8 cellular contexts compared by ENCODE assay signal in genomic region chr14:91244501-91244901, GRCh38. TPM values are rescaled to one million over a fixed set of nuclear protein-coding genes. Genes with fewer than 3 reads are reported as not detected.
A peak's percentile ranks its signal among the peaks of the same experiment; 100 is the strongest.
DNase-seq lines count a peak whose midpoint lies in the region; ATAC-seq and TF ChIP-seq lines count a peak whose summit lies in the region.

Gene GPR68, minus strand, starts transcription at chr14:91244704. Its CDS starts 9,654 bp downstream, at chr14:91235050.

- peaks cover under 1% of the 10 kb centered on the region for H3K79me1 ChIP-seq in mesenchymal stem cell (replicated peaks; ENCODE audit: low read length, poor library complexity, severe bottlenecking)

- peaks cover 33% of the 10 kb centered on the region for H3K4me1 ChIP-seq in mesenchymal stem cell (ENCODE audit: control insufficient read depth, insufficient read depth, low read depth, low read length)

- H3K23ac ChIP-seq in mesenchymal stem cell (ENCODE audit: low read length in 2 of 2) = no peak within 1 kb of the TSS

- peak within 1 kb of the TSS; percentile 90 for H3K9ac ChIP-seq in mesenchymal stem cell (ENCODE audit: low read length)

- H3K27ac ChIP-seq in RWPE1 = peak within 1 kb of the TSS; percentile 95
- peak within 1 kb of the TSS; percentile 28 for H3K27ac ChIP-seq in mesenchymal stem cell (ENCODE audit: low read length, poor library complexity, severe bottlenecking)

- H2BK12ac ChIP-seq in mesenchymal stem cell (ENCODE audit: low read length in 2 of 2) = peak within 1 kb of the TSS in 1 of 2 experiments; percentile 23

- peak within 1 kb of the TSS; percentile 61 for H4K91ac ChIP-seq in mesenchymal stem cell (ENCODE audit: low read length)

- H3K36me3 Mint-ChIP-seq in stimulated activated naive CD8-positive, alpha-beta T cell treated with anti-CD3 and anti-CD28 coated beads, Interleukin-15, Interleukin-2, amounts not matched to agents 100 ng/mL and 50 ng/mL, for 24 hours (ENCODE audit: low read depth) = peaks cover 20% of the 10 kb centered on the region

- peak within 1 kb of the TSS; percentile 81 for H3K4me3 Mint-ChIP-seq in stimulated activated naive CD8-positive, alpha-beta T cell treated with anti-CD3 and anti-CD28 coated beads, Interleukin-15, Interleukin-2, amounts not matched to agents 100 ng/mL and 50 ng/mL, for 24 hours

- H2BK120ac ChIP-seq in mesenchymal stem cell (ENCODE audit: low read depth, low read length) = no peak within 1 kb of the TSS

- peaks cover 0 to 6% of the 10 kb centered on the region in 2 experiments for H3K36me3 ChIP-seq in mesenchymal stem cell (ENCODE audit: control insufficient read depth in 1 of 2, insufficient read depth in 2 of 2, low read depth in 1 of 2, low read length in 2 of 2)

- peak within 1 kb of the TSS; percentile 80 for H3K4me2 ChIP-seq in mesenchymal stem cell (ENCODE audit: low read length, poor library complexity, severe bottlenecking)

- H2BK15ac ChIP-seq in mesenchymal stem cell (ENCODE audit: low read depth, poor library complexity, severe bottlenecking) = no peak within 1 kb of the TSS

- ATAC-seq in stimulated activated naive CD8-positive, alpha-beta T cell treated with anti-CD3 and anti-CD28 coated beads, Interleukin-15, Interleukin-2, amounts not matched to agents 100 U/mL and 50 U/mL, for 24 hours = no peak
- no peak for ATAC-seq in HG02973 (IDR thresholded peaks at IDR 0.05; ENCODE audit: unreplicated experiment)

- no peak for TF ChIP-seq CTCF in RWPE1 (conservative IDR thresholded peaks at IDR 0.05; ENCODE audit: low read depth)

- H3K18ac ChIP-seq in mesenchymal stem cell (ENCODE audit: low read depth in 1 of 2, low read length in 2 of 2) = no peak within 1 kb of the TSS

- POLR2A ChIA-PET in RWPE1 (lab: Yijun Ruan, JAX; ENCODE audit: low non-redundant PET) (interaction anchor here (0.7 kb wide), 1 partner anchor 45 kb away, joined by 3 read pairs; no protein-coding TSS in a partner anchor), HEK293T (lab: Yijun Ruan, JAX) (no interaction called here)

- peak within 1 kb of the TSS in 1 of 2 experiments; percentile 84 for H3K4me3 ChIP-seq in mesenchymal stem cell (ENCODE audit: insufficient read depth in 1 of 2, low read depth in 1 of 2, low read length in 2 of 2)

- peak within 1 kb of the TSS in 1 of 2 experiments; percentile 38 for H3K4ac ChIP-seq in mesenchymal stem cell (ENCODE audit: low read depth in 1 of 2, low read length in 2 of 2)

- H3K4me1 Mint-ChIP-seq in stimulated activated naive CD8-positive, alpha-beta T cell treated with anti-CD3 and anti-CD28 coated beads, Interleukin-15, Interleukin-2, amounts not matched to agents 100 ng/mL and 50 ng/mL, for 24 hours (ENCODE audit: low read depth) = peaks cover 97% of the 10 kb centered on the region

- peak within 1 kb of the TSS; percentile 1 for H2BK5ac ChIP-seq in mesenchymal stem cell (ENCODE audit: low read depth, low read length, poor library complexity, severe bottlenecking)

- no peaks in the 10 kb centered on the region for H3K27me3 Mint-ChIP-seq in stimulated activated naive CD8-positive, alpha-beta T cell treated with anti-CD3 and anti-CD28 coated beads, Interleukin-15, Interleukin-2, amounts not matched to agents 100 ng/mL and 50 ng/mL, for 24 hours

- CTCF ChIA-PET in RWPE1 (lab: Yijun Ruan, JAX) (no interaction called here), HEK293T (lab: Yijun Ruan, JAX) (no interaction called here)

- H3K27ac Mint-ChIP-seq in stimulated activated naive CD8-positive, alpha-beta T cell treated with anti-CD3 and anti-CD28 coated beads, Interleukin-15, Interleukin-2, amounts not matched to agents 100 ng/mL and 50 ng/mL, for 24 hours = peak within 1 kb of the TSS; percentile 95

- H3K14ac ChIP-seq in mesenchymal stem cell (ENCODE audit: low read length in 2 of 2) = peak within 1 kb of the TSS in 1 of 2 experiments; percentile 67

- H2AFZ ChIP-seq in mesenchymal stem cell (ENCODE audit: low read depth, low read length) = peak within 1 kb of the TSS; percentile 3

- H3K9me3 ChIP-seq in mesenchymal stem cell (ENCODE audit: control insufficient read depth, low read length) = no peaks in the 10 kb centered on the region

- no peaks in the 10 kb centered on the region for H3K27me3 ChIP-seq in mesenchymal stem cell (ENCODE audit: control insufficient read depth in 1 of 2, insufficient read depth in 1 of 2, low read length in 2 of 2)

- H2AK5ac ChIP-seq in mesenchymal stem cell (ENCODE audit: low read length, severe bottlenecking) = peak within 1 kb of the TSS; percentile 76

- WGBS in mesenchymal stem cell = 53% methylated on average over 7 of the region's 12 CpGs

- no peak for DNase-seq in stimulated activated naive CD8-positive, alpha-beta T cell treated with anti-CD3 and anti-CD28 coated beads, Interleukin-15, Interleukin-2, amounts not matched to agents 100 U/mL and 50 U/mL, for 24 hours
- no peak for DNase-seq in RWPE1 (ENCODE audit: low spot score)
- DNase-seq in ecto neural progenitor cell (ENCODE audit: low spot score) = peak; percentile 73
- peak; percentile 56 for DNase-seq in mesenchymal stem cell
- DNase-seq in HEK293T (ENCODE audit: extremely low spot score) = no peak
- DNase-seq in stimulated activated CD4-positive, alpha-beta T cell treated with anti-CD3 and anti-CD28 coated beads, Interleukin-4, amount 100 ng/mL, for 4 hours = no peak

- peak within 1 kb of the TSS; percentile 62 for H4K8ac ChIP-seq in mesenchymal stem cell (ENCODE audit: low read length)

- peaks cover 4% of the 10 kb centered on the region for H3K9me3 Mint-ChIP-seq in stimulated activated naive CD8-positive, alpha-beta T cell treated with anti-CD3 and anti-CD28 coated beads, Interleukin-15, Interleukin-2, amounts not matched to agents 100 ng/mL and 50 ng/mL, for 24 hours

TF ChIP-seq in HEK293T, 16 proteins besides CTCF, POLR2A, EP300 and RAD21:
- TF ChIP-seq ZNF384 (IDR thresholded peaks at IDR 0.05) (no peak), FOXK2 (IDR thresholded peaks at IDR 0.05) (no peak), TARDBP (IDR thresholded peaks at IDR 0.05) (no peak), SUZ12 (IDR thresholded peaks at IDR 0.05) (no peak), BHLHE40 (IDR thresholded peaks at IDR 0.05; ENCODE audit: borderline replicate concordance) (no peak), LEF1 (IDR thresholded peaks at IDR 0.05; ENCODE audit: borderline replicate concordance) (no peak), ELF4 (IDR thresholded peaks at IDR 0.05) (no peak), SP1 (IDR thresholded peaks at IDR 0.05) (no peak), PKNOX1 (IDR thresholded peaks at IDR 0.05) (no peak), FOXA1 (IDR thresholded peaks at IDR 0.05) (no peak)

RNA-seq across cellular contexts. Expression of gene GPR68, which starts in this region (rescaled TPM):
- polyA plus RNA-seq in mesenchymal stem cell (2013, experiment 1 of 2) = 0.73 TPM
- 0.55 TPM for polyA plus RNA-seq in mesenchymal stem cell (2013, experiment 2 of 2)

Comparison
In these comparisons a context has a peak if more than half of its experiments do, and no peak if none do; other contexts are left out.
1. DNase-seq: peak in ecto neural progenitor cell (single experiment) and mesenchymal stem cell (single experiment); none in stimulated activated naive CD8-positive, alpha-beta T cell treated with anti-CD3 and anti-CD28 coated beads, Interleukin-15, Interleukin-2, amounts not matched to agents 100 U/mL and 50 U/mL, for 24 hours (single experiment), RWPE1 (single experiment), HEK293T (single experiment) and stimulated activated CD4-positive, alpha-beta T cell treated with anti-CD3 and anti-CD28 coated beads, Interleukin-4, amount 100 ng/mL, for 4 hours (0 of 2).